In genomic region chr2:47719099-47719498, GRCh38 we compare ENCODE assay signal across 10 cellular contexts.
A peak's percentile ranks its signal among the peaks of the same experiment; 100 is the strongest.
DNase-seq lines count a peak whose midpoint lies in the region; ATAC-seq and TF ChIP-seq lines count a peak whose summit lies in the region.
"Had no signal": no experiment of that assay in that cellular context is flagged by ENCODE, and none has a peak within 500 bp of the region (broad histone marks: within the 10 kb centered on the region; RNA-seq: fewer than 3 reads in every experiment).

No MANE protein-coding gene starts in this region.

- no peak for TF ChIP-seq CTCF in natural killer cell (IDR thresholded peaks at IDR 0.05)

- intact Hi-C loops in natural killer cell (cut with micrococcal nuclease), result no loop called here

- no peaks in the 10 kb centered on the region for H3K4me1 Mint-ChIP-seq in natural killer cell treated with Interleukin-12 subunit alpha and Interleukin-12 subunit beta and Interleukin-15 and Interleukin-18, amount 100 ng/mL, for 72 hours (ENCODE audit: low read depth in 2 of 2)
- no peaks in the 10 kb centered on the region for H3K4me1 Mint-ChIP-seq in natural killer cell
- peaks cover 11% of the 10 kb centered on the region for H3K4me1 Mint-ChIP-seq in stimulated activated naive CD8-positive, alpha-beta T cell treated with anti-CD3 and anti-CD28 coated beads, Interleukin-15, Interleukin-2, amounts not matched to agents 100 ng/mL and 50 ng/mL, for 24 hours (ENCODE audit: low read depth)

- DNase-seq in natural killer cell treated with Interleukin-12 subunit alpha and Interleukin-12 subunit beta and Interleukin-15 and Interleukin-18, amount 100 ng/mL, for 72 hours (ENCODE audit: low spot score), result no peak
- DNase-seq in natural killer cell, result no peak
- DNase-seq in nucleus accumbens (lab: John Stamatoyannopoulos, UW), result no peak
- DNase-seq in GOT3 (lab: John Stamatoyannopoulos, UW), result no peak
- no peak for DNase-seq in activated CD4-positive, alpha-beta T cell treated with anti-CD3 and anti-CD28 coated beads, Interleukin-2, amount 50 U/mL, for 4 hours
- DNase-seq: islet precursor cell had no signal

- H3K9me3 Mint-ChIP-seq in natural killer cell treated with Interleukin-12 subunit alpha and Interleukin-12 subunit beta and Interleukin-15 and Interleukin-18, amount 100 ng/mL, for 72 hours, result no peaks in the 10 kb centered on the region
- H3K9me3 Mint-ChIP-seq in natural killer cell, result no peaks in the 10 kb centered on the region
- no peaks in the 10 kb centered on the region for H3K9me3 Mint-ChIP-seq in stimulated activated naive CD8-positive, alpha-beta T cell treated with anti-CD3 and anti-CD28 coated beads, Interleukin-15, Interleukin-2, amounts not matched to agents 100 ng/mL and 50 ng/mL, for 24 hours
- H3K9me3 Mint-ChIP-seq: T-helper 1 cell treated with Interleukin-12 subunit alpha and Interleukin-12 subunit beta and Interleukin-4 antibody, amounts not matched to agents 30 μg/mL and 1 μg/mL, for 36 hours had no signal

- no peak overlapping the region for H3K27ac Mint-ChIP-seq in natural killer cell treated with Interleukin-12 subunit alpha and Interleukin-12 subunit beta and Interleukin-15 and Interleukin-18, amount 100 ng/mL, for 72 hours
- H3K27ac Mint-ChIP-seq in natural killer cell, result no peak overlapping the region
- H3K27ac Mint-ChIP-seq in stimulated activated naive CD8-positive, alpha-beta T cell treated with anti-CD3 and anti-CD28 coated beads, Interleukin-15, Interleukin-2, amounts not matched to agents 100 ng/mL and 50 ng/mL, for 24 hours, result peak overlapping the region; percentile 21
- H3K27ac Mint-ChIP-seq: T-helper 1 cell treated with Interleukin-12 subunit alpha and Interleukin-12 subunit beta and Interleukin-4 antibody, amounts not matched to agents 30 μg/mL and 1 μg/mL, for 36 hours had no signal

- peak in 1 of 2 donors; percentile 69 for ATAC-seq in natural killer cell treated with Interleukin-12 subunit alpha and Interleukin-12 subunit beta and Interleukin-15 and Interleukin-18, amount 100 ng/mL, for 72 hours
- ATAC-seq in natural killer cell (no peak), HG02571 (IDR thresholded peaks at IDR 0.05; ENCODE audit: unreplicated experiment) (peak; percentile 51), HG03439 (IDR thresholded peaks at IDR 0.05; ENCODE audit: unreplicated experiment) (peak; percentile 67)

- peaks cover 6 to 7% of the 10 kb centered on the region in 2 donors for H3K27me3 Mint-ChIP-seq in natural killer cell treated with Interleukin-12 subunit alpha and Interleukin-12 subunit beta and Interleukin-15 and Interleukin-18, amount 100 ng/mL, for 72 hours
- H3K27me3 Mint-ChIP-seq in natural killer cell (ENCODE audit: low read depth in 2 of 2), result peaks cover 0 to 11% of the 10 kb centered on the region in 2 donors
- peaks cover 3% of the 10 kb centered on the region for H3K27me3 Mint-ChIP-seq in stimulated activated naive CD8-positive, alpha-beta T cell treated with anti-CD3 and anti-CD28 coated beads, Interleukin-15, Interleukin-2, amounts not matched to agents 100 ng/mL and 50 ng/mL, for 24 hours

- H3K36me3 Mint-ChIP-seq in natural killer cell treated with Interleukin-12 subunit alpha and Interleukin-12 subunit beta and Interleukin-15 and Interleukin-18, amount 100 ng/mL, for 72 hours, result no peaks in the 10 kb centered on the region
- no peaks in the 10 kb centered on the region for H3K36me3 Mint-ChIP-seq in natural killer cell
- H3K36me3 Mint-ChIP-seq in stimulated activated naive CD8-positive, alpha-beta T cell treated with anti-CD3 and anti-CD28 coated beads, Interleukin-15, Interleukin-2, amounts not matched to agents 100 ng/mL and 50 ng/mL, for 24 hours (ENCODE audit: low read depth), result no peaks in the 10 kb centered on the region

- peak overlapping the region; percentile 8 for H3K4me3 Mint-ChIP-seq in natural killer cell treated with Interleukin-12 subunit alpha and Interleukin-12 subunit beta and Interleukin-15 and Interleukin-18, amount 100 ng/mL, for 72 hours
- H3K4me3 Mint-ChIP-seq in natural killer cell, result no peak overlapping the region
- H3K4me3 Mint-ChIP-seq in stimulated activated naive CD8-positive, alpha-beta T cell treated with anti-CD3 and anti-CD28 coated beads, Interleukin-15, Interleukin-2, amounts not matched to agents 100 ng/mL and 50 ng/mL, for 24 hours, result no peak overlapping the region
- H3K4me3 Mint-ChIP-seq: T-helper 1 cell treated with Interleukin-12 subunit alpha and Interleukin-12 subunit beta and Interleukin-4 antibody, amounts not matched to agents 30 μg/mL and 1 μg/mL, for 36 hours had no signal

Comparison
In these comparisons a context has a peak if more than half of its experiments do, and no peak if none do; other contexts are left out.
1. ATAC-seq: peak in HG02571 (single experiment) and HG03439 (single experiment); none in natural killer cell (0 of 3).